1 cellular context compared by ENCODE assay signal in genomic region chr2:18119883-18120282, GRCh38.
TF ChIP-seq lines count a peak whose summit lies in the region.

No MANE protein-coding gene starts in this region.

TF ChIP-seq in IMR-90, 13 proteins besides CTCF, POLR2A, EP300 and RAD21 (continued from another document):
- TF ChIP-seq USF2 (IDR thresholded peaks at IDR 0.05; ENCODE audit: low read depth, low read length) = no peak
